Comparison of ENCODE assay signal across 9 cellular contexts in the genomic region with DNA sequence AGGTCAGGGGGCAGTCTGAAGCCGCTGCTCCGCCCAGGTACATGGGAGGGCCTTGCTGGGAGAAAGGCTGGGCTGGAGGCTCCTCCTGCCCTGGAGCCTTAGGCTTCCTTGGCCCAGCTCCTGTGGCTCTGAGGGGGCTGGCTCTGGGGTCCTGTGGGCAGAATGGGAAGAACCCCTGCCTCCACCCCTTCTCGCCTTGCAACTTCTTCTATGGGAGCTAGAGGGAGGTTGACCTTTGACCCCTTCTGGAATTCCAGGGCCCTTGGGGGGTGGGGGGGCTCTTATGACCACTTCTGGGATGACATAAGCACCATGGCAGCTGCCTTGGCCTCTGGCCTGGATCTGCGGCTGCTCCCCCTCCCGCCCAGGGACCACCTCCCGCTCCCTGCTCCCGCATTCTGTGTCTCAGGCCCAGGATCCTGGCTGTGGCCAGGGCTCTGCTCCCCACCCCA. TPM values are rescaled to one million over a fixed set of nuclear protein-coding genes. Genes with fewer than 3 reads are reported as not detected.
DNase-seq lines count a peak whose midpoint lies in the region; ATAC-seq and TF ChIP-seq lines count a peak whose summit lies in the region.
"Had no signal": no experiment of that assay in that cellular context is flagged by ENCODE, and none has a peak within 500 bp of the region (broad histone marks: within the 10 kb centered on the region; RNA-seq: fewer than 3 reads in every experiment).

No MANE protein-coding gene starts in this region.

- peaks cover 43 to 64% of the 10 kb centered on the region in 2 donors for H3K4me1 ChIP-seq in adrenal gland (replicated peaks in 1 of 2)

- TF ChIP-seq POLR2A in adrenal gland (IDR thresholded peaks at IDR 0.05) = no peak

- H3K4me3 ChIP-seq in adrenal gland = no peak overlapping the region

- TF ChIP-seq CTCF in adrenal gland (IDR thresholded peaks at IDR 0.05) (no peak), GM20000 (IDR thresholded peaks at IDR 0.05; ENCODE audit: extremely low read depth, missing control alignments) (no peak)

- no peak overlapping the region for H3K27ac Mint-ChIP-seq in activated CD4-positive, alpha-beta T cell treated with anti-CD3 and anti-CD28 coated beads, Interleukin-2, amount 10 ng/mL, durations not matched to agents 24 days and 14 days
- no peak overlapping the region for H3K27ac Mint-ChIP-seq in activated naive CD4-positive, alpha-beta T cell treated with anti-CD3 and anti-CD28 coated beads for 36 hours

- H3K9me3 ChIP-seq in adrenal gland (replicated peaks in 1 of 3) = no peaks in the 10 kb centered on the region

- H3K27ac ChIP-seq in adrenal gland = peak overlapping the region in 4 of 5 donors; percentile 50 to 84 (median 67)

- no peak overlapping the region for H3K4me3 Mint-ChIP-seq in activated CD4-positive, alpha-beta T cell treated with anti-CD3 and anti-CD28 coated beads, Interleukin-2, amount 10 ng/mL, durations not matched to agents 24 days and 14 days
- no peak overlapping the region for H3K4me3 Mint-ChIP-seq in activated naive CD4-positive, alpha-beta T cell treated with anti-CD3 and anti-CD28 coated beads for 36 hours

- CTCF ChIA-PET in activated naive CD4-positive, alpha-beta T cell treated with anti-CD3 and anti-CD28 coated beads for 36 hours (lab: Charles Lee) = interaction anchor here (1.4 kb wide), 1 partner anchor 14 kb away, joined by 4 read pairs; no protein-coding TSS in a partner anchor

- peaks cover 29% of the 10 kb centered on the region for H3K4me1 Mint-ChIP-seq in activated CD4-positive, alpha-beta T cell treated with anti-CD3 and anti-CD28 coated beads, Interleukin-2, amount 10 ng/mL, durations not matched to agents 24 days and 14 days
- peaks cover 18% of the 10 kb centered on the region for H3K4me1 Mint-ChIP-seq in activated naive CD4-positive, alpha-beta T cell treated with anti-CD3 and anti-CD28 coated beads for 36 hours (ENCODE audit: low read depth)

- peak; percentile 5 for ATAC-seq in left ventricle myocardium superior
- ATAC-seq in HG02981 (IDR thresholded peaks at IDR 0.05; ENCODE audit: unreplicated experiment) = no peak

- H3K27me3 ChIP-seq in adrenal gland = no peaks in the 10 kb centered on the region

- peaks cover 0 to 48% of the 10 kb centered on the region in 2 donors for H3K36me3 ChIP-seq in adrenal gland (replicated peaks in 1 of 2)

- no peaks in the 10 kb centered on the region for H3K27me3 Mint-ChIP-seq in activated CD4-positive, alpha-beta T cell treated with anti-CD3 and anti-CD28 coated beads, Interleukin-2, amount 10 ng/mL, durations not matched to agents 24 days and 14 days
- no peaks in the 10 kb centered on the region for H3K27me3 Mint-ChIP-seq in activated naive CD4-positive, alpha-beta T cell treated with anti-CD3 and anti-CD28 coated beads for 36 hours (ENCODE audit: low read depth)

- peaks cover 22% of the 10 kb centered on the region for H3K36me3 Mint-ChIP-seq in activated CD4-positive, alpha-beta T cell treated with anti-CD3 and anti-CD28 coated beads, Interleukin-2, amount 10 ng/mL, durations not matched to agents 24 days and 14 days (ENCODE audit: low read depth)
- H3K36me3 Mint-ChIP-seq in activated naive CD4-positive, alpha-beta T cell treated with anti-CD3 and anti-CD28 coated beads for 36 hours (ENCODE audit: low read depth) = peaks cover 16% of the 10 kb centered on the region

- 70 to 81% (median 74%) methylated on average over 4 to 7 of the region's 7 CpGs for WGBS in adrenal gland, 4 donors

- intact Hi-C loops in adrenal gland (cut with DNase I) (loop anchor here in 1 of 2 donors (10.0 kb wide), 1 partner anchor 339 kb away; no protein-coding TSS in a partner anchor), left ventricle myocardium superior (cut with micrococcal nuclease) (no loop called here)
- intact Hi-C loops in activated CD4-positive, alpha-beta T cell treated with anti-CD3 and anti-CD28 coated beads, Interleukin-2, amount 10 ng/mL, durations not matched to agents 24 days and 14 days (cut with micrococcal nuclease) = no loop called here
- intact Hi-C loops in activated naive CD4-positive, alpha-beta T cell treated with anti-CD3 and anti-CD28 coated beads for 36 hours (cut with micrococcal nuclease) = no loop called here

- peak; percentile 98 for DNase-seq in EH (ENCODE audit: low read depth)
- DNase-seq in adrenal gland = peak in 1 of 7 donors; percentile 35
- peak; percentile 77 for DNase-seq in left ventricle myocardium superior
- peak; percentile 47 for DNase-seq in retina
- no peak for DNase-seq in GM20000 (ENCODE audit: low spot score)
- DNase-seq in activated CD4-positive, alpha-beta T cell treated with anti-CD3 and anti-CD28 coated beads, Interleukin-2, amount 10 ng/mL, durations not matched to agents 24 days and 14 days = no peak
- no peak for DNase-seq in activated naive CD4-positive, alpha-beta T cell treated with anti-CD3 and anti-CD28 coated beads for 36 hours
- DNase-seq: cortex of kidney had no signal

- H3K9me3 Mint-ChIP-seq in activated CD4-positive, alpha-beta T cell treated with anti-CD3 and anti-CD28 coated beads, Interleukin-2, amount 10 ng/mL, durations not matched to agents 24 days and 14 days = no peaks in the 10 kb centered on the region
- no peaks in the 10 kb centered on the region for H3K9me3 Mint-ChIP-seq in activated naive CD4-positive, alpha-beta T cell treated with anti-CD3 and anti-CD28 coated beads for 36 hours

RNA-seq across cellular contexts. Expression of a gene that starts 32.2 kb away (rescaled TPM):
- 10 to 100 TPM; 10.9 to 47.6 (median 18.6) TPM for total RNA-seq in adrenal gland
- 100 to 1,000 TPM in 1 of 3 donors, 10 to 100 TPM in 1, under 1 TPM in 1; 0.46 to 168 (median 64.5) TPM for polyA plus RNA-seq in adrenal gland
- 3.5 TPM for total RNA-seq in left ventricle myocardium superior
- 11.7 and 12.2 TPM in 2 replicates for total RNA-seq in activated CD4-positive, alpha-beta T cell treated with anti-CD3 and anti-CD28 coated beads, Interleukin-2, amount 10 ng/mL, durations not matched to agents 24 days and 14 days
- total RNA-seq in activated naive CD4-positive, alpha-beta T cell treated with anti-CD3 and anti-CD28 coated beads for 36 hours = 1 to 10 TPM; 1.1 to 1.6 TPM

RNA-seq across cellular contexts. Expression of a gene that starts 34.7 kb away (rescaled TPM):
- total RNA-seq in adrenal gland (100 to 1,000 TPM in 7 of 8 donors, 10 to 100 TPM in 1; 71.3 to 248 (median 142) TPM), left ventricle myocardium superior (186 TPM)
- 100 to 1,000 TPM in 2 of 3 donors, 10 to 100 TPM in 1; 96.4 to 159 (median 103) TPM for polyA plus RNA-seq in adrenal gland
- 104 and 107 TPM in 2 replicates for total RNA-seq in activated CD4-positive, alpha-beta T cell treated with anti-CD3 and anti-CD28 coated beads, Interleukin-2, amount 10 ng/mL, durations not matched to agents 24 days and 14 days
- total RNA-seq in activated naive CD4-positive, alpha-beta T cell treated with anti-CD3 and anti-CD28 coated beads for 36 hours = 10 to 100 TPM; 83.0 to 94.5 TPM

RNA-seq across cellular contexts. Expression of a gene that starts 35.3 kb away (rescaled TPM):
- 100 to 1,000 TPM in 4 of 8 donors, 10 to 100 TPM in 4; 73.8 to 144 (median 103) TPM for total RNA-seq in adrenal gland
- polyA plus RNA-seq in adrenal gland = 10 to 100 TPM; 31.1 to 52.0 (median 31.8) TPM
- 94.6 TPM for total RNA-seq in left ventricle myocardium superior
- total RNA-seq in activated CD4-positive, alpha-beta T cell treated with anti-CD3 and anti-CD28 coated beads, Interleukin-2, amount 10 ng/mL, durations not matched to agents 24 days and 14 days = 8.6 and 11.4 TPM in 2 replicates
- total RNA-seq in activated naive CD4-positive, alpha-beta T cell treated with anti-CD3 and anti-CD28 coated beads for 36 hours = 10 to 100 TPM; 15.0 to 15.8 TPM

Comparison
In these comparisons a context has a peak if more than half of its experiments do, and no peak if none do; other contexts are left out.
1. DNase-seq: peak in EH (single experiment), left ventricle myocardium superior (single experiment) and retina (single experiment); none in GM20000 (single experiment), activated CD4-positive, alpha-beta T cell treated with anti-CD3 and anti-CD28 coated beads, Interleukin-2, amount 10 ng/mL, durations not matched to agents 24 days and 14 days (single experiment) and activated naive CD4-positive, alpha-beta T cell treated with anti-CD3 and anti-CD28 coated beads for 36 hours (single experiment).